Comparison of ENCODE assay signal across 9 cellular contexts in genomic region chr1:23693599-23693998, GRCh38. TPM values are rescaled to one million over a fixed set of nuclear protein-coding genes. Genes with fewer than 3 reads are reported as not detected.
DNase-seq lines count a peak whose midpoint lies in the region; ATAC-seq and TF ChIP-seq lines count a peak whose summit lies in the region.
"Had no signal": no experiment of that assay in that cellular context is flagged by ENCODE, and none has a peak within 500 bp of the region (broad histone marks: within the 10 kb centered on the region; RNA-seq: fewer than 3 reads in every experiment).

No MANE protein-coding gene starts in this region.

- H3K4me3 ChIP-seq in Caco-2 (ENCODE audit: low read depth, low read length): no peak overlapping the region; the same call in 1 of the 2 replicates
- peak overlapping the region; percentile 97 for H3K4me3 ChIP-seq in MG63

- no peaks in the 10 kb centered on the region for H3K9me3 Mint-ChIP-seq in Caco-2 (ENCODE audit: unreplicated experiment)
- H3K9me3 Mint-ChIP-seq in central memory CD8-positive, alpha-beta T cell: no peaks in the 10 kb centered on the region
- H3K9me3 Mint-ChIP-seq in natural killer cell: no peaks in the 10 kb centered on the region

- CTCF ChIA-PET in Caco-2 (lab: Charles Lee): interaction anchor here (0.7 kb wide), 1 partner anchor 56 kb away, joined by 3 read pairs; no protein-coding TSS in a partner anchor

- H3K36me3 ChIP-seq in Caco-2 (ENCODE audit: control insufficient read depth, insufficient read depth, low read length): peaks cover 6% of the 10 kb centered on the region
- peaks cover 67% of the 10 kb centered on the region for H3K36me3 ChIP-seq in MG63

- peak overlapping the region; percentile 78 for H3K4me3 Mint-ChIP-seq in Caco-2 (ENCODE audit: unreplicated experiment)
- peak overlapping the region; percentile 90 for H3K4me3 Mint-ChIP-seq in central memory CD8-positive, alpha-beta T cell
- H3K4me3 Mint-ChIP-seq in natural killer cell: peak overlapping the region; percentile 52

- intact Hi-C loops in Caco-2 (cut with micrococcal nuclease; ENCODE audit: unreplicated experiment) (loop anchor here (5.0 kb wide), 1 partner anchor 49 kb away; the partner anchor contains the start of gene ELOA), natural killer cell (cut with micrococcal nuclease) (no loop called here)

- H3K4me1 ChIP-seq in Caco-2: peaks cover 13% of the 10 kb centered on the region

- ATAC-seq in central memory CD8-positive, alpha-beta T cell (replicated peaks; ENCODE audit: extremely low read depth, poor library complexity, severe bottlenecking): no peak
- ATAC-seq in natural killer cell (no peak), GM18502 (IDR thresholded peaks at IDR 0.05; ENCODE audit: poor library complexity, unreplicated experiment) (no peak), HG02759 (IDR thresholded peaks at IDR 0.05; ENCODE audit: unreplicated experiment) (no peak), GM21825 (IDR thresholded peaks at IDR 0.05; ENCODE audit: unreplicated experiment) (no peak)

- BruUV-seq in Caco-2 (replicated peaks; lab: Mats Ljungman, UMichigan): no TSS peak

- TF ChIP-seq CTCF in Caco-2 (IDR thresholded peaks at IDR 0.05; ENCODE audit: insufficient read depth in 1 of 2, low read depth in 1 of 2, low read length in 1 of 2, severe bottlenecking in 1 of 2, unreplicated experiment in 1 of 2) (no peak), natural killer cell (IDR thresholded peaks at IDR 0.05) (no peak)

- H3K36me3 Mint-ChIP-seq in Caco-2 (ENCODE audit: insufficient read depth, unreplicated experiment): peaks cover 73% of the 10 kb centered on the region
- H3K36me3 Mint-ChIP-seq in central memory CD8-positive, alpha-beta T cell (ENCODE audit: insufficient read depth): peaks cover 66% of the 10 kb centered on the region
- peaks cover 22% of the 10 kb centered on the region for H3K36me3 Mint-ChIP-seq in natural killer cell

- H3K27me3 Mint-ChIP-seq in Caco-2 (ENCODE audit: insufficient read depth, unreplicated experiment) (no peaks in the 10 kb centered on the region), natural killer cell (ENCODE audit: low read depth in 2 of 2) (no peaks in the 10 kb centered on the region)
- H3K27me3 Mint-ChIP-seq in central memory CD8-positive, alpha-beta T cell: no peaks in the 10 kb centered on the region

- H3K27ac Mint-ChIP-seq in Caco-2 (ENCODE audit: unreplicated experiment): peak overlapping the region; percentile 85
- H3K27ac Mint-ChIP-seq in central memory CD8-positive, alpha-beta T cell (ENCODE audit: low read depth): peak overlapping the region; percentile 93
- H3K27ac Mint-ChIP-seq in natural killer cell: peak overlapping the region; percentile 91 to 93

- H3K9me3 ChIP-seq in Caco-2 (no peaks in the 10 kb centered on the region), MG63 (no peaks in the 10 kb centered on the region)
- H3K9me3 ChIP-seq: right atrium auricular region had no signal

- POLR2A ChIA-PET in Caco-2 (lab: Charles Lee): no interaction called here

- H3K27me3 ChIP-seq in Caco-2 (replicated peaks; ENCODE audit: control insufficient read depth, insufficient read depth, low read length) (no peaks in the 10 kb centered on the region), MG63 (no peaks in the 10 kb centered on the region)
- H3K27me3 ChIP-seq: right atrium auricular region had no signal

- H3K4me1 Mint-ChIP-seq in Caco-2 (ENCODE audit: low read depth, unreplicated experiment): peaks cover 26% of the 10 kb centered on the region
- peaks cover 60% of the 10 kb centered on the region for H3K4me1 Mint-ChIP-seq in central memory CD8-positive, alpha-beta T cell
- peaks cover 60 to 62% of the 10 kb centered on the region in 2 donors for H3K4me1 Mint-ChIP-seq in natural killer cell

- DNase-seq in Caco-2 (no peak), MG63 (no peak), natural killer cell (no peak), COLO829 (ENCODE audit: low spot score) (no peak)
- no peak for DNase-seq in central memory CD8-positive, alpha-beta T cell (ENCODE audit: low spot score in 2 of 2)

RNA-seq across cellular contexts. Expression of gene RPL11, which starts 2.0 kb away (rescaled TPM):
- total RNA-seq in Caco-2 (2022) (1,040 and 1,063 TPM in 2 replicates), natural killer cell (100 to 1,000 TPM; 609 to 795 (median 740) TPM)
- 858 and 903 TPM in 2 replicates for total RNA-seq in MG63 (2014; rRNA removed; shearing (Covaris generic); ENCODE audit: low replicate concordance)

RNA-seq across cellular contexts. Expression of gene ELOA, which starts 49.7 kb away (rescaled TPM):
- 29.4 and 31.3 TPM in 2 replicates for total RNA-seq in Caco-2 (2022)
- total RNA-seq in MG63 (2014; rRNA removed; shearing (Covaris generic); ENCODE audit: low replicate concordance): 32.8 and 35.6 TPM in 2 replicates
- 10 to 100 TPM; 28.7 to 48.2 (median 36.9) TPM for total RNA-seq in natural killer cell
